In genomic region chr11:16938061-16938460, GRCh38 we compare ENCODE assay signal across 3 cellular contexts.
"Had no signal": no experiment of that assay in that cellular context is flagged by ENCODE, and none has a peak within 500 bp of the region (broad histone marks: within the 10 kb centered on the region; RNA-seq: fewer than 3 reads in every experiment).

No MANE protein-coding gene starts in this region.

- DNase-seq: GDM1, GF-D8 had no signal

- H3K4me3 ChIP-seq: GM12878 had no signal

- ATAC-seq: GM12878 had no signal
